ENCODE assay signal across 1 cellular context in genomic region chr16:84952335-84953050, GRCh38.
TF ChIP-seq lines count a peak whose summit lies in the region.

No MANE protein-coding gene starts in this region.

TF ChIP-seq in WTC11, 78 proteins besides CTCF, POLR2A, EP300 and RAD21 (continued from another document):
- TF ChIP-seq FOXP1 (CRISPR knock-in tag; IDR thresholded peaks at IDR 0.05; ENCODE audit: borderline replicate concordance): 0 out of 2 replicates have a peak, but pooled peaks have one; percentile 36
